ENCODE assay signal across 34 cellular contexts in the genomic region with DNA sequence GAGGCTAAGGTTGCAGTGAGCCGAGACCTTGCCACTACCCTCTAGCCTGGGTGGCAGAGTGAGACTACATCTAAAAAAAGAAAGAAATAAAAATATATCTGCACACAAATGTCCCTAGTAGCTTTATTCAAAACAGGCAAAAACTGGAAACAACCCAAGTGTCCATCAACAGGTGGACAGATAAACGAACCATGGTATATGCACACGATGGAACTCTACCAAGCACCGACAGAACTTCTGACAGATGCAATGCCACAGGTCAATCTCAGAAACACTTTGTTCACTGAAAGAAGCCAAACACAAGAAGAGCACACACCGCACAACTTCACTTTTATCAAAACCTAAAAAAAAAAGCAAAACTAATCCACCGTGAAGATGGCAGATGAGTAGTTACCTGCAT.
"Had no signal": no experiment of that assay in that cellular context is flagged by ENCODE, and none has a peak within 500 bp of the region (broad histone marks: within the 10 kb centered on the region; RNA-seq: fewer than 3 reads in every experiment).

No MANE protein-coding gene starts in this region.

- DNase-seq: activated CD4-positive, alpha-beta memory T cell treated with anti-CD3 and anti-CD28 coated beads, Interleukin-2, amount 10 ng/mL, durations not matched to agents 7 days and 5 days; activated CD4-positive, alpha-beta T cell treated with anti-CD3 and anti-CD28 coated beads for 1 hour; activated CD4-positive, alpha-beta T cell treated with anti-CD3 and anti-CD28 coated beads for 48 hours; activated CD4-positive, CD25-positive, alpha-beta regulatory T cell; activated gamma-delta T cell treated with Interleukin-2 at 50 U/mL for 16 hours; activated naive CD4-positive, alpha-beta T cell treated with anti-CD3 and anti-CD28 coated beads for 36 hours; activated T-cell treated with anti-CD3 and anti-CD28 coated beads, Interleukin-2, amount 50 U/mL, for 1 hour; activated T-cell treated with anti-CD3 and anti-CD28 coated beads, Interleukin-2, amount 50 U/mL, for 72 hours; amniotic stem cell; aorta; brain microvascular endothelial cell; KG1; MM.1S; MV-4-11; NCI-H1092; NCI-H1436 treated with DMSO at 0.1 percent for 48 hours; NCI-H1694 treated with DMSO at 0.1 percent for 48 hours; NCI-H2029; NCI-H2107; NCI-H2171; NCI-H510A; NCI-H526; NCI-H748 treated with DMSO at 0.1 percent for 48 hours; NK-92 treated with Interleukin-12 subunit alpha and Interleukin-12 subunit beta, amount 100 ng/mL, for 24 hours; PC-3; Peyer's patch; RPMI8226; SIG-M5; T-cell; T-helper 2 cell; T-helper 9 cell had no signal

- H3K27me3 Mint-ChIP-seq: activated CD4-positive, alpha-beta memory T cell treated with anti-CD3 and anti-CD28 coated beads, Interleukin-2, amount 10 ng/mL, durations not matched to agents 7 days and 5 days; T-cell had no signal

- H3K27ac ChIP-seq: brain microvascular endothelial cell, Peyer's patch, VCaP had no signal

- H3K4me3 Mint-ChIP-seq: activated CD4-positive, alpha-beta memory T cell treated with anti-CD3 and anti-CD28 coated beads, Interleukin-2, amount 10 ng/mL, durations not matched to agents 7 days and 5 days; activated naive CD4-positive, alpha-beta T cell treated with anti-CD3 and anti-CD28 coated beads for 36 hours; activated T-cell treated with anti-CD3 and anti-CD28 coated beads, Interleukin-2, amount 50 U/mL, for 72 hours; T-cell had no signal

- H3K4me3 ChIP-seq: Peyer's patch had no signal

- H3K9me3 Mint-ChIP-seq: activated CD4-positive, alpha-beta memory T cell treated with anti-CD3 and anti-CD28 coated beads, Interleukin-2, amount 10 ng/mL, durations not matched to agents 7 days and 5 days; activated naive CD4-positive, alpha-beta T cell treated with anti-CD3 and anti-CD28 coated beads for 36 hours; activated naive CD4-positive, alpha-beta T cell treated with anti-CD3 and anti-CD28 coated beads, Interleukin-2, amount 50 U/mL, for 72 hours; activated T-cell treated with anti-CD3 and anti-CD28 coated beads, Interleukin-2, amount 50 U/mL, for 72 hours; T-cell had no signal

- ATAC-seq: activated naive CD4-positive, alpha-beta T cell treated with anti-CD3 and anti-CD28 coated beads, Interleukin-2, amount 50 U/mL, for 72 hours; activated T-cell treated with anti-CD3 and anti-CD28 coated beads, Interleukin-2, amount 50 U/mL, for 72 hours; PC-3; SK-N-SH treated with all-trans-retinoic acid at 6 μM for 48 hours; T-cell had no signal

- H3K36me3 ChIP-seq: brain microvascular endothelial cell had no signal

- H3K27ac Mint-ChIP-seq: activated CD4-positive, alpha-beta memory T cell treated with anti-CD3 and anti-CD28 coated beads, Interleukin-2, amount 10 ng/mL, durations not matched to agents 7 days and 5 days; activated naive CD4-positive, alpha-beta T cell treated with anti-CD3 and anti-CD28 coated beads for 36 hours; activated T-cell treated with anti-CD3 and anti-CD28 coated beads, Interleukin-2, amount 50 U/mL, for 72 hours; T-cell had no signal

- H3K27me3 ChIP-seq: brain microvascular endothelial cell, Peyer's patch had no signal

- H3K4me1 ChIP-seq: Peyer's patch had no signal
